Comparison of ENCODE assay signal across 1 cellular context in genomic region chr3:32238027-32238815, GRCh38.
TF ChIP-seq lines count a peak whose summit lies in the region.

CMTM8 (plus strand) TSS chr3:32238680; CDS start chr3:32238973, 293 bp downstream.

TF ChIP-seq in HepG2, 621 proteins besides CTCF, POLR2A, EP300 and RAD21 (continued from another document and continues in another):
- TF ChIP-seq, protein P1, sequence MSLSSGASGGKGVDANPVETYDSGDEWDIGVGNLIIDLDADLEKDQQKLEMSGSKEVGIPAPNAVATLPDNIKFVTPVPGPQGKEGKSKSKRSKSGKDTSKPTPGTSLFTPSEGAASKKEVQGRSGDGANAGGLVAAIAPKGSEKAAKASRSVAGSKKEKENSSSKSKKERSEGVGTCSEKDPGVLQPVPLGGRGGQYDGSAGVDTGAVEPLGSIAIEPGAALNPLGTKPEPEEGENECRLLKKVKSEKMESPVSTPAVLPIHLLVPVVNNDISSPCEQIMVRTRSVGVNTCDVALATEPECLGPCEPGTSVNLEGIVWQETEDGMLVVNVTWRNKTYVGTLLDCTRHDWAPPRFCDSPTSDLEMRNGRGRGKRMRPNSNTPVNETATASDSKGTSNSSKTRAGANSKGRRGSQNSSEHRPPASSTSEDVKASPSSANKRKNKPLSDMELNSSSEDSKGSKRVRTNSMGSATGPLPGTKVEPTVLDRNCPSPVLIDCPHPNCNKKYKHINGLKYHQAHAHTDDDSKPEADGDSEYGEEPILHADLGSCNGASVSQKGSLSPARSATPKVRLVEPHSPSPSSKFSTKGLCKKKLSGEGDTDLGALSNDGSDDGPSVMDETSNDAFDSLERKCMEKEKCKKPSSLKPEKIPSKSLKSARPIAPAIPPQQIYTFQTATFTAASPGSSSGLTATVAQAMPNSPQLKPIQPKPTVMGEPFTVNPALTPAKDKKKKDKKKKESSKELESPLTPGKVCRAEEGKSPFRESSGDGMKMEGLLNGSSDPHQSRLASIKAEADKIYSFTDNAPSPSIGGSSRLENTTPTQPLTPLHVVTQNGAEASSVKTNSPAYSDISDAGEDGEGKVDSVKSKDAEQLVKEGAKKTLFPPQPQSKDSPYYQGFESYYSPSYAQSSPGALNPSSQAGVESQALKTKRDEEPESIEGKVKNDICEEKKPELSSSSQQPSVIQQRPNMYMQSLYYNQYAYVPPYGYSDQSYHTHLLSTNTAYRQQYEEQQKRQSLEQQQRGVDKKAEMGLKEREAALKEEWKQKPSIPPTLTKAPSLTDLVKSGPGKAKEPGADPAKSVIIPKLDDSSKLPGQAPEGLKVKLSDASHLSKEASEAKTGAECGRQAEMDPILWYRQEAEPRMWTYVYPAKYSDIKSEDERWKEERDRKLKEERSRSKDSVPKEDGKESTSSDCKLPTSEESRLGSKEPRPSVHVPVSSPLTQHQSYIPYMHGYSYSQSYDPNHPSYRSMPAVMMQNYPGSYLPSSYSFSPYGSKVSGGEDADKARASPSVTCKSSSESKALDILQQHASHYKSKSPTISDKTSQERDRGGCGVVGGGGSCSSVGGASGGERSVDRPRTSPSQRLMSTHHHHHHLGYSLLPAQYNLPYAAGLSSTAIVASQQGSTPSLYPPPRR (CRISPR knock-in tag; IDR thresholded peaks at IDR 0.05; ENCODE audit: borderline replicate concordance), result peak; percentile 63; the same call in 1 of the 2 replicates
- TF ChIP-seq SSRP1 (CRISPR knock-in tag; IDR thresholded peaks at IDR 0.05) (no peak), MIER2 (CRISPR knock-in tag; IDR thresholded peaks at IDR 0.05) (0 out of 2 replicates have a peak, but pooled peaks have one; percentile 40), RBM22 (optimal IDR thresholded peaks at IDR 0.05; ENCODE audit: low read length) (no peak), NCOA5 (CRISPR knock-in tag; IDR thresholded peaks at IDR 0.05) (no peak), ARNTL (CRISPR knock-in tag; IDR thresholded peaks at IDR 0.05) (peak; percentile 61), MXD1 (CRISPR knock-in tag; IDR thresholded peaks at IDR 0.05) (no peak), ZNF136 (CRISPR knock-in tag; IDR thresholded peaks at IDR 0.05; ENCODE audit: low read depth) (peak; percentile 38; the same call in 1 of the 2 replicates), GATAD1 (CRISPR knock-in tag; IDR thresholded peaks at IDR 0.05) (peak; percentile 55), WIZ (CRISPR knock-in tag; IDR thresholded peaks at IDR 0.05) (peak; percentile 66; the same call in 1 of the 2 replicates), ZNF17 (CRISPR knock-in tag; IDR thresholded peaks at IDR 0.05) (no peak), NFIC (IDR thresholded peaks at IDR 0.05; ENCODE audit: low read length) (0 out of 2 replicates have a peak, but pooled peaks have one; percentile 21), BCL6 (CRISPR knock-in tag; IDR thresholded peaks at IDR 0.05) (peak; percentile 90), ZNF788 (CRISPR knock-in tag; IDR thresholded peaks at IDR 0.05; ENCODE audit: borderline replicate concordance) (no peak; the same call in 1 of the 2 replicates), POLR2AphosphoS5 (IDR thresholded peaks at IDR 0.05; ENCODE audit: low read depth, low read length) (peak; percentile 66), TRIM22 (IDR thresholded peaks at IDR 0.05) (no peak), SPEN (CRISPR knock-in tag; IDR thresholded peaks at IDR 0.05; ENCODE audit: low read depth) (peak; percentile 48), ZNF121 (CRISPR knock-in tag; IDR thresholded peaks at IDR 0.05) (peak; percentile 37; the same call in 1 of the 2 replicates), SOX5 (CRISPR knock-in tag; IDR thresholded peaks at IDR 0.05; ENCODE audit: borderline replicate concordance) (peak; percentile 49; the same call in 1 of the 2 replicates), ZNF746 (CRISPR knock-in tag; IDR thresholded peaks at IDR 0.05) (peak; percentile 84), ZNF333 (CRISPR knock-in tag; IDR thresholded peaks at IDR 0.05; ENCODE audit: borderline replicate concordance) (no peak), SRSF1 (optimal IDR thresholded peaks at IDR 0.05; ENCODE audit: low read depth, low read length) (no peak), ZNF564 (CRISPR knock-in tag; IDR thresholded peaks at IDR 0.05) (peak; percentile 26; the same call in 1 of the 2 replicates), ZNF891 (CRISPR knock-in tag; IDR thresholded peaks at IDR 0.05) (peak; percentile 84; the same call in 1 of the 2 replicates), ZNF766 (CRISPR knock-in tag; IDR thresholded peaks at IDR 0.05; ENCODE audit: borderline replicate concordance) (no peak), ZNF234 (CRISPR knock-in tag; conservative IDR thresholded peaks at IDR 0.05) (no peak), PRPF4 (IDR thresholded peaks at IDR 0.05; ENCODE audit: low read depth, low read length, poor library complexity, severe bottlenecking) (no peak), SMARCE1 (IDR thresholded peaks at IDR 0.05; ENCODE audit: borderline replicate concordance) (no peak), MTF2 (CRISPR knock-in tag; IDR thresholded peaks at IDR 0.05; ENCODE audit: borderline replicate concordance) (no peak; the same call in 1 of the 2 replicates), ZNF34 (CRISPR knock-in tag; IDR thresholded peaks at IDR 0.05; ENCODE audit: borderline replicate concordance) (0 out of 2 replicates have a peak, but pooled peaks have one; percentile 40), RBAK (CRISPR knock-in tag; IDR thresholded peaks at IDR 0.05) (no peak), DR1 (CRISPR knock-in tag; IDR thresholded peaks at IDR 0.05) (no peak), ZMAT5 (CRISPR knock-in tag; IDR thresholded peaks at IDR 0.05; ENCODE audit: borderline replicate concordance, low read depth) (no peak), SNAPC4 (CRISPR knock-in tag; IDR thresholded peaks at IDR 0.05) (no peak), PRDM15 (CRISPR knock-in tag; IDR thresholded peaks at IDR 0.05) (peak; percentile 60; the same call in 1 of the 2 replicates), NFE2 (CRISPR knock-in tag; IDR thresholded peaks at IDR 0.05) (no peak), ZNF629 (CRISPR knock-in tag; conservative IDR thresholded peaks at IDR 0.05) (no peak), HCFC1 (IDR thresholded peaks at IDR 0.05; ENCODE audit: low read depth, low read length) (no peak)
- TF ChIP-seq, protein P2, sequence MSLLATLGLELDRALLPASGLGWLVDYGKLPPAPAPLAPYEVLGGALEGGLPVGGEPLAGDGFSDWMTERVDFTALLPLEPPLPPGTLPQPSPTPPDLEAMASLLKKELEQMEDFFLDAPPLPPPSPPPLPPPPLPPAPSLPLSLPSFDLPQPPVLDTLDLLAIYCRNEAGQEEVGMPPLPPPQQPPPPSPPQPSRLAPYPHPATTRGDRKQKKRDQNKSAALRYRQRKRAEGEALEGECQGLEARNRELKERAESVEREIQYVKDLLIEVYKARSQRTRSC (CRISPR knock-in tag; IDR thresholded peaks at IDR 0.05; ENCODE audit: low read depth), result peak; percentile 41; the same call in 1 of the 2 replicates
- TF ChIP-seq, protein P3, sequence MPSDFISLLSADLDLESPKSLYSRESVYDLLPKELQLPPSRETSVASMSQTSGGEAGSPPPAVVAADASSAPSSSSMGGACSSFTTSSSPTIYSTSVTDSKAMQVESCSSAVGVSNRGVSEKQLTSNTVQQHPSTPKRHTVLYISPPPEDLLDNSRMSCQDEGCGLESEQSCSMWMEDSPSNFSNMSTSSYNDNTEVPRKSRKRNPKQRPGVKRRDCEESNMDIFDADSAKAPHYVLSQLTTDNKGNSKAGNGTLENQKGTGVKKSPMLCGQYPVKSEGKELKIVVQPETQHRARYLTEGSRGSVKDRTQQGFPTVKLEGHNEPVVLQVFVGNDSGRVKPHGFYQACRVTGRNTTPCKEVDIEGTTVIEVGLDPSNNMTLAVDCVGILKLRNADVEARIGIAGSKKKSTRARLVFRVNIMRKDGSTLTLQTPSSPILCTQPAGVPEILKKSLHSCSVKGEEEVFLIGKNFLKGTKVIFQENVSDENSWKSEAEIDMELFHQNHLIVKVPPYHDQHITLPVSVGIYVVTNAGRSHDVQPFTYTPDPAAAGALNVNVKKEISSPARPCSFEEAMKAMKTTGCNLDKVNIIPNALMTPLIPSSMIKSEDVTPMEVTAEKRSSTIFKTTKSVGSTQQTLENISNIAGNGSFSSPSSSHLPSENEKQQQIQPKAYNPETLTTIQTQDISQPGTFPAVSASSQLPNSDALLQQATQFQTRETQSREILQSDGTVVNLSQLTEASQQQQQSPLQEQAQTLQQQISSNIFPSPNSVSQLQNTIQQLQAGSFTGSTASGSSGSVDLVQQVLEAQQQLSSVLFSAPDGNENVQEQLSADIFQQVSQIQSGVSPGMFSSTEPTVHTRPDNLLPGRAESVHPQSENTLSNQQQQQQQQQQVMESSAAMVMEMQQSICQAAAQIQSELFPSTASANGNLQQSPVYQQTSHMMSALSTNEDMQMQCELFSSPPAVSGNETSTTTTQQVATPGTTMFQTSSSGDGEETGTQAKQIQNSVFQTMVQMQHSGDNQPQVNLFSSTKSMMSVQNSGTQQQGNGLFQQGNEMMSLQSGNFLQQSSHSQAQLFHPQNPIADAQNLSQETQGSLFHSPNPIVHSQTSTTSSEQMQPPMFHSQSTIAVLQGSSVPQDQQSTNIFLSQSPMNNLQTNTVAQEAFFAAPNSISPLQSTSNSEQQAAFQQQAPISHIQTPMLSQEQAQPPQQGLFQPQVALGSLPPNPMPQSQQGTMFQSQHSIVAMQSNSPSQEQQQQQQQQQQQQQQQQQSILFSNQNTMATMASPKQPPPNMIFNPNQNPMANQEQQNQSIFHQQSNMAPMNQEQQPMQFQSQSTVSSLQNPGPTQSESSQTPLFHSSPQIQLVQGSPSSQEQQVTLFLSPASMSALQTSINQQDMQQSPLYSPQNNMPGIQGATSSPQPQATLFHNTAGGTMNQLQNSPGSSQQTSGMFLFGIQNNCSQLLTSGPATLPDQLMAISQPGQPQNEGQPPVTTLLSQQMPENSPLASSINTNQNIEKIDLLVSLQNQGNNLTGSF (CRISPR knock-in tag; IDR thresholded peaks at IDR 0.05), result no peak
